Comparison of ENCODE assay signal across 25 cellular contexts in genomic region chr16:59597269-59597668, GRCh38.
DNase-seq lines count a peak whose midpoint lies in the region; ATAC-seq and TF ChIP-seq lines count a peak whose summit lies in the region.
"Had no signal": no experiment of that assay in that cellular context is flagged by ENCODE, and none has a peak within 500 bp of the region (broad histone marks: within the 10 kb centered on the region; RNA-seq: fewer than 3 reads in every experiment).

No MANE protein-coding gene starts in this region.

- H3K4ac ChIP-seq in IMR-90 (ENCODE audit: low read depth, low read length) = no peak overlapping the region

- H4K91ac ChIP-seq in IMR-90 (ENCODE audit: insufficient read depth, low read depth, low read length) = no peak overlapping the region; the same call in 1 of the 2 replicates

- no peak for TF ChIP-seq POLR2A in IMR-90 (IDR thresholded peaks at IDR 0.05; ENCODE audit: low read depth, low read length)

- H3K36me3 Mint-ChIP-seq in stimulated activated memory B cell treated with anti-CD40 and anti-IgM and Interleukin-4, amounts not matched to agents 10 μg/mL and 1 μg/mL and 100 μg/mL, for 72 hours = no peaks in the 10 kb centered on the region
- H3K36me3 Mint-ChIP-seq: naive thymus-derived CD8-positive, alpha-beta T cell had no signal

- no peaks in the 10 kb centered on the region for H3K27me3 ChIP-seq in IMR-90 (ENCODE audit: control insufficient read depth, insufficient read depth, low read length)
- H3K27me3 ChIP-seq in PC-3 (ENCODE audit: low read length) = no peaks in the 10 kb centered on the region; the same call in 1 of the 2 replicates
- H3K27me3 ChIP-seq: cardiac muscle cell, tibial nerve had no signal

- H3K4me3 Mint-ChIP-seq in stimulated activated memory B cell treated with anti-CD40 and anti-IgM and Interleukin-4, amounts not matched to agents 10 μg/mL and 1 μg/mL and 100 μg/mL, for 72 hours = no peak overlapping the region
- H3K4me3 Mint-ChIP-seq: activated B cell treated with CpG ODN at 0.5 μM for 24 hours; activated CD4-positive, alpha-beta memory T cell treated with anti-CD3 and anti-CD28 coated beads, Interleukin-2, amount 10 ng/mL, durations not matched to agents 7 days and 5 days; naive thymus-derived CD8-positive, alpha-beta T cell; stimulated activated naive CD8-positive, alpha-beta T cell treated with anti-CD3 and anti-CD28 coated beads, Interleukin-15, Interleukin-2, amounts not matched to agents 100 ng/mL and 50 ng/mL, for 24 hours had no signal

- H3F3A ChIP-seq in PC-3 (ENCODE audit: low read length, unreplicated experiment) = no peaks in the 10 kb centered on the region

- no TSS peak for BruUV-seq in IMR-90 (replicated peaks; lab: Mats Ljungman, UMichigan)
- no TSS peak for BruUV-seq in PC-3 (replicated peaks; lab: Mats Ljungman, UMichigan)
- BruUV-seq in OCI-LY7 (replicated peaks; lab: Mats Ljungman, UMichigan) = no TSS peak

- no peak overlapping the region for H4K5ac ChIP-seq in IMR-90 (ENCODE audit: low read depth, low read length)

- POLR2A ChIA-PET in IMR-90 (lab: Charles Lee; ENCODE audit: unreplicated experiment) = no interaction called here
- POLR2A ChIA-PET in PC-3 (lab: Charles Lee; ENCODE audit: unreplicated experiment) = no interaction called here
- POLR2A ChIA-PET in OCI-LY7 (lab: Charles Lee) = no interaction called here

- H3K9me3 ChIP-seq in IMR-90 (ENCODE audit: control insufficient read depth, insufficient read depth, low read length) (no peaks in the 10 kb centered on the region), PC-3 (ENCODE audit: low read length) (no peaks in the 10 kb centered on the region), OCI-LY7 (ENCODE audit: low read length) (no peaks in the 10 kb centered on the region)
- H3K9me3 ChIP-seq: SK-N-SH, tibial nerve had no signal

- no peak overlapping the region for H2AK9ac ChIP-seq in IMR-90 (replicated peaks; ENCODE audit: low read depth, low read length, poor library complexity)

- no peaks in the 10 kb centered on the region for H3K4me1 Mint-ChIP-seq in stimulated activated memory B cell treated with anti-CD40 and anti-IgM and Interleukin-4, amounts not matched to agents 10 μg/mL and 1 μg/mL and 100 μg/mL, for 72 hours
- H3K4me1 Mint-ChIP-seq: activated CD4-positive, alpha-beta memory T cell treated with anti-CD3 and anti-CD28 coated beads, Interleukin-2, amount 10 ng/mL, durations not matched to agents 7 days and 5 days; naive thymus-derived CD8-positive, alpha-beta T cell had no signal

- peak overlapping the region; percentile 84; the same call in 1 of the 3 replicates for H2BK15ac ChIP-seq in IMR-90 (ENCODE audit: low read depth, low read length)

- H3K9me1 ChIP-seq in IMR-90 (ENCODE audit: insufficient read depth, low read length) = no peaks in the 10 kb centered on the region

- no peak for TF ChIP-seq CTCF in IMR-90 (conservative IDR thresholded peaks at IDR 0.05; ENCODE audit: low read depth, low read length)
- no peak for TF ChIP-seq CTCF in PC-3 (conservative IDR thresholded peaks at IDR 0.05; ENCODE audit: low read depth, low read length)
- no peak for TF ChIP-seq CTCF in fibroblast of pulmonary artery (IDR thresholded peaks at IDR 0.05; ENCODE audit: low read length, missing control alignments)
- TF ChIP-seq CTCF in OCI-LY7 (conservative IDR thresholded peaks at IDR 0.05; ENCODE audit: low read length) = no peak

- no peak for ATAC-seq in IMR-90 (ENCODE audit: low read depth)
- ATAC-seq in PC-3 = no peak
- ATAC-seq in stimulated activated memory B cell treated with anti-CD40 and anti-IgM and Interleukin-4, amounts not matched to agents 10 μg/mL and 1 μg/mL and 100 μg/mL, for 72 hours = peak; percentile 54
- ATAC-seq in HG03095 (IDR thresholded peaks at IDR 0.05; ENCODE audit: unreplicated experiment) = no peak
- ATAC-seq: naive thymus-derived CD8-positive, alpha-beta T cell had no signal

- H2BK120ac ChIP-seq in IMR-90 (ENCODE audit: low read depth, low read length) = 0 out of 2 replicates have a peak overlapping the region, but pooled peaks have one; percentile 19

- no peak overlapping the region for H3K56ac ChIP-seq in IMR-90 (ENCODE audit: extremely low read depth, insufficient read depth, low read length)

- no peaks in the 10 kb centered on the region for H4K20me1 ChIP-seq in IMR-90 (ENCODE audit: insufficient read depth, low read length)
- no peaks in the 10 kb centered on the region for H4K20me1 ChIP-seq in PC-3 (ENCODE audit: low read length)
- H4K20me1 ChIP-seq in OCI-LY7 (ENCODE audit: insufficient read depth, low read length) = no peaks in the 10 kb centered on the region

- H3K9me3 Mint-ChIP-seq in stimulated activated memory B cell treated with anti-CD40 and anti-IgM and Interleukin-4, amounts not matched to agents 10 μg/mL and 1 μg/mL and 100 μg/mL, for 72 hours = peaks cover 3% of the 10 kb centered on the region

- H3K9me2 ChIP-seq in PC-3 (replicated peaks; ENCODE audit: low read length) = no peaks in the 10 kb centered on the region
- H3K9me2 ChIP-seq in OCI-LY7 (ENCODE audit: insufficient read depth, low read length) = no peaks in the 10 kb centered on the region
- H3K9me2 ChIP-seq: SK-N-SH had no signal

- H3K79me2 ChIP-seq in PC-3 (ENCODE audit: low read length) (no peaks in the 10 kb centered on the region), OCI-LY7 (ENCODE audit: insufficient read depth, low read depth, low read length) (no peaks in the 10 kb centered on the region)

- no peak overlapping the region for H2BK5ac ChIP-seq in IMR-90 (ENCODE audit: low read depth, low read length, poor library complexity, severe bottlenecking)

- H3K36me3 ChIP-seq in IMR-90 (ENCODE audit: control insufficient read depth, insufficient read depth, low read length) (no peaks in the 10 kb centered on the region), PC-3 (ENCODE audit: low read depth, low read length) (no peaks in the 10 kb centered on the region), OCI-LY7 (ENCODE audit: insufficient read depth, low read length) (no peaks in the 10 kb centered on the region)
- H3K36me3 ChIP-seq: cardiac muscle cell, tibial nerve had no signal

- WGBS in IMR-90 (ENCODE audit: extremely low coverage in 2 of 2, insufficient read length in 1 of 2), 2 experiments = 100% methylated on average over 5 of the region's 7 CpGs; no CpG with 5 or more reads in 1 of the 2 experiments

- H2AFZ ChIP-seq in IMR-90 (replicated peaks; ENCODE audit: low read length, poor library complexity) = peak overlapping the region; percentile 34
- H2AFZ ChIP-seq in PC-3 (ENCODE audit: low read length) = 0 out of 2 replicates have a peak overlapping the region, but pooled peaks have one; percentile 17
- H2AFZ ChIP-seq in OCI-LY7 (ENCODE audit: low read length) = no peak overlapping the region

- H3K14ac ChIP-seq in IMR-90 (replicated peaks; ENCODE audit: low read depth, low read length) = no peak overlapping the region

- 0 out of 4 replicates have a peak overlapping the region, but pooled peaks of 1 of the 2 experiments have one; percentile 16 for H4K8ac ChIP-seq in IMR-90 (ENCODE audit: low read depth in 2 of 2, low read length in 2 of 2)

- dilution Hi-C loops in IMR-90 (cut with HindIII; ENCODE audit: low sequenced_read_pairs, unreplicated experiment) = no loop called here

- no peaks in the 10 kb centered on the region for H3K79me1 ChIP-seq in IMR-90 (ENCODE audit: low read depth in 1 of 2, low read length in 2 of 2)

- no peak overlapping the region for H3K23ac ChIP-seq in IMR-90 (ENCODE audit: low read depth, low read length)

- intact Hi-C loops in IMR-90 (cut with micrococcal nuclease) (no loop called here), PC-3 (cut with micrococcal nuclease) (no loop called here), OCI-LY7 (cut with micrococcal nuclease; ENCODE audit: unreplicated experiment) (no loop called here)

- TF ChIP-seq RAD21 in IMR-90 (IDR thresholded peaks at IDR 0.05; ENCODE audit: low read length) = no peak

- in situ Hi-C loops in IMR-90 (cut with MboI; ENCODE audit: low sequenced_read_pairs) = no loop called here

- CTCF ChIA-PET in IMR-90 (lab: Yijun Ruan, JAX) = interaction anchor here (0.7 to 1.0 kb wide), 2 partner anchors 11 to 45 kb away, joined by 3 to 5 read pairs; no protein-coding TSS in a partner anchor
- CTCF ChIA-PET in PC-3 (lab: Charles Lee) = no interaction called here
- CTCF ChIA-PET in OCI-LY7 (lab: Charles Lee; ENCODE audit: unreplicated experiment) = no interaction called here

- DNase-seq in IMR-90 (peak; percentile 2), PC-3 (no peak), fibroblast of pulmonary artery (ENCODE audit: low read depth) (peak; percentile 3), NCI-H2107 treated with DMSO at 0.1 percent for 48 hours (lab: John Stamatoyannopoulos, UW; ENCODE audit: unreplicated experiment) (no peak), OCI-LY7 (ENCODE audit: low spot score) (no peak)
- DNase-seq: activated B cell treated with CpG ODN at 0.5 μM for 24 hours; activated CD4-positive, alpha-beta memory T cell treated with anti-CD3 and anti-CD28 coated beads, Interleukin-2, amount 10 ng/mL, durations not matched to agents 7 days and 5 days; activated gamma-delta T cell treated with Interleukin-2 at 50 U/mL for 16 hours; activated T-cell treated with anti-CD3 and anti-CD28 coated beads for 4 hours; amniotic stem cell; COR-L47; dermis blood vessel endothelial cell; hippocampal formation; islet precursor cell; naive thymus-derived CD8-positive, alpha-beta T cell; NCI-H2227 treated with DMSO at 0.1 percent for 48 hours; NCI-H82; SK-N-SH had no signal

- no peak overlapping the region for H3K4me2 ChIP-seq in IMR-90 (ENCODE audit: low read depth, low read length)
- H3K4me2 ChIP-seq in PC-3 (ENCODE audit: low read length) = no peak overlapping the region
- no peak overlapping the region for H3K4me2 ChIP-seq in OCI-LY7 (ENCODE audit: low read length)
- H3K4me2 ChIP-seq: SK-N-SH had no signal

- H3K4me1 ChIP-seq in IMR-90 (ENCODE audit: control insufficient read depth, insufficient read depth, low read length) = peaks cover 5% of the 10 kb centered on the region
- no peaks in the 10 kb centered on the region; the same call in 1 of the 2 replicates for H3K4me1 ChIP-seq in PC-3 (ENCODE audit: insufficient read depth, low read length)
- no peaks in the 10 kb centered on the region for H3K4me1 ChIP-seq in OCI-LY7 (ENCODE audit: insufficient read depth, low read length, poor library complexity, severe bottlenecking)
- H3K4me1 ChIP-seq: tibial nerve had no signal

- no peak overlapping the region for H3K27ac Mint-ChIP-seq in stimulated activated memory B cell treated with anti-CD40 and anti-IgM and Interleukin-4, amounts not matched to agents 10 μg/mL and 1 μg/mL and 100 μg/mL, for 72 hours
- H3K27ac Mint-ChIP-seq: activated B cell treated with CpG ODN at 0.5 μM for 24 hours; activated CD4-positive, alpha-beta memory T cell treated with anti-CD3 and anti-CD28 coated beads, Interleukin-2, amount 10 ng/mL, durations not matched to agents 7 days and 5 days; naive thymus-derived CD8-positive, alpha-beta T cell; stimulated activated naive CD8-positive, alpha-beta T cell treated with anti-CD3 and anti-CD28 coated beads, Interleukin-15, Interleukin-2, amounts not matched to agents 100 ng/mL and 50 ng/mL, for 24 hours had no signal

- H3K4me3 ChIP-seq in IMR-90 (ENCODE audit: insufficient read depth, low read depth, low read length) (no peak overlapping the region), PC-3 (ENCODE audit: low read length) (no peak overlapping the region), fibroblast of pulmonary artery (replicated peaks; ENCODE audit: low read depth, low read length) (no peak overlapping the region), OCI-LY7 (ENCODE audit: low read depth, low read length, poor library complexity, severe bottlenecking) (no peak overlapping the region)
- H3K4me3 ChIP-seq: cardiac muscle cell, lung, tibial nerve had no signal

- H3K27me3 Mint-ChIP-seq in stimulated activated memory B cell treated with anti-CD40 and anti-IgM and Interleukin-4, amounts not matched to agents 10 μg/mL and 1 μg/mL and 100 μg/mL, for 72 hours = no peaks in the 10 kb centered on the region
- H3K27me3 Mint-ChIP-seq: activated B cell treated with CpG ODN at 0.5 μM for 24 hours; activated CD4-positive, alpha-beta memory T cell treated with anti-CD3 and anti-CD28 coated beads, Interleukin-2, amount 10 ng/mL, durations not matched to agents 7 days and 5 days; naive thymus-derived CD8-positive, alpha-beta T cell; stimulated activated naive CD8-positive, alpha-beta T cell treated with anti-CD3 and anti-CD28 coated beads, Interleukin-15, Interleukin-2, amounts not matched to agents 100 ng/mL and 50 ng/mL, for 24 hours had no signal

- H3K9ac ChIP-seq in IMR-90 (ENCODE audit: low read depth, low read length) (no peak overlapping the region), PC-3 (ENCODE audit: low read length) (no peak overlapping the region)
- H3K9ac ChIP-seq: SK-N-SH had no signal

- H2BK20ac ChIP-seq in IMR-90 (ENCODE audit: low read depth, low read length) = no peak overlapping the region

- H3K27ac ChIP-seq in IMR-90 (ENCODE audit: insufficient read depth, low read length) (no peak overlapping the region), PC-3 (ENCODE audit: low read length) (no peak overlapping the region), OCI-LY7 (ENCODE audit: low read depth, low read length, poor library complexity, severe bottlenecking) (no peak overlapping the region)
- H3K27ac ChIP-seq: cardiac muscle cell, RWPE1, tibial nerve had no signal

- peak overlapping the region; percentile 20 for H2AK5ac ChIP-seq in IMR-90 (ENCODE audit: low read depth, low read length)

- H3K18ac ChIP-seq in IMR-90 (ENCODE audit: low read depth, low read length) = no peak overlapping the region

Comparison
In these comparisons a context has a peak if more than half of its experiments do, and no peak if none do; other contexts are left out.
1. DNase-seq: peak in IMR-90 (single experiment) and fibroblast of pulmonary artery (single experiment); none in PC-3 (single experiment), NCI-H2107 treated with DMSO at 0.1 percent for 48 hours (single experiment) and OCI-LY7 (single experiment).